24 cellular contexts compared by ENCODE assay signal in the genomic region with DNA sequence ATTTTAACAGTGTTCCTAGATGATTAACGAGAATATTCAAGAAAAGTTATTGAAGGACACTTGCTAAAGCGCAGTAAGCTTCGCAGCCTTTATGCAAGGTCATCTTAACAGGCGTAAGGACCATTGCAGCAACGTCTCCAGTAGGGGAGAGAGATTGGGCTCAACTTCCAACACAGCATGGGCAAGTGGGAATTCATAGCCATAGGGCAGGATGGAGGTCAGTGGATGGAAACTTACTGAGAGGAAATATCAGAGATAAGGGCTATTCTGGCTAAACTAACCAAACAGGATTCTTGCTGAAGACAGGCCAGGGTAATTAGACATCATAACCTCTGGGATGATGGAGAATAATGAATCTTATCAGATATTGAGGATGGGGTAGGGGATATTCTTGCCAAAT.
DNase-seq lines count a peak whose midpoint lies in the region; ATAC-seq, FAIRE-seq and TF ChIP-seq lines count a peak whose summit lies in the region.
"Had no signal": no experiment of that assay in that cellular context is flagged by ENCODE, and none has a peak within 500 bp of the region (broad histone marks: within the 10 kb centered on the region; RNA-seq: fewer than 3 reads in every experiment).

No MANE protein-coding gene starts in this region.

- H3K4me2 ChIP-seq in trophoblast cell (ENCODE audit: low read length) = no peak overlapping the region
- H3K4me2 ChIP-seq: GM23338 had no signal

- H2BK5ac ChIP-seq in trophoblast cell (ENCODE audit: low read depth, low read length, poor library complexity) = no peak overlapping the region

- H3K9ac ChIP-seq in trophoblast cell (ENCODE audit: low read length) = no peak overlapping the region

- TF ChIP-seq CTCF in bronchial epithelial cell (IDR thresholded peaks at IDR 0.05; ENCODE audit: insufficient read depth, low read length, severe bottlenecking) = no peak
- no peak for TF ChIP-seq CTCF in gastroesophageal sphincter (IDR thresholded peaks at IDR 0.05)
- TF ChIP-seq CTCF in testis (IDR thresholded peaks at IDR 0.05) = no peak

- no peak overlapping the region for H3K14ac ChIP-seq in trophoblast cell (ENCODE audit: low read length)

- H3K36me3 ChIP-seq in bronchial epithelial cell (ENCODE audit: control insufficient read depth, insufficient read depth, low read length) (no peaks in the 10 kb centered on the region), gastroesophageal sphincter (peaks cover 0 to 25% of the 10 kb centered on the region in 2 donors), trophoblast cell (ENCODE audit: control insufficient read depth in 1 of 2, insufficient read depth in 2 of 2, low read length in 2 of 2) (no peaks in the 10 kb centered on the region), testis (ENCODE audit: low read depth, missing control alignments) (no peaks in the 10 kb centered on the region)
- H3K36me3 ChIP-seq: BE2C had no signal

- no peaks in the 10 kb centered on the region for H3K27me3 ChIP-seq in bronchial epithelial cell (ENCODE audit: control insufficient read depth, insufficient read depth, low read length)
- H3K27me3 ChIP-seq in gastroesophageal sphincter = no peaks in the 10 kb centered on the region
- no peaks in the 10 kb centered on the region for H3K27me3 ChIP-seq in trophoblast cell (ENCODE audit: insufficient read depth, low read length)
- no peaks in the 10 kb centered on the region for H3K27me3 ChIP-seq in testis
- H3K27me3 ChIP-seq: BE2C had no signal

- no peak overlapping the region for H2AFZ ChIP-seq in trophoblast cell (ENCODE audit: insufficient read depth, low read length, poor library complexity)
- H2AFZ ChIP-seq: GM23338 had no signal

- H2BK12ac ChIP-seq in trophoblast cell (ENCODE audit: low read length) = no peak overlapping the region

- H3K4ac ChIP-seq in trophoblast cell (ENCODE audit: low read depth, low read length) = no peak overlapping the region

- no peak overlapping the region for H2AK5ac ChIP-seq in trophoblast cell (ENCODE audit: low read length)

- no peak overlapping the region for H4K91ac ChIP-seq in trophoblast cell (ENCODE audit: low read depth, low read length)

- peak; percentile 68 for FAIRE-seq in bronchial epithelial cell (lab: Jason Lieb, UNC)
- FAIRE-seq: A204.1, D721Med, GM12892, GM18507, H54, HTR-8/SVneo, K562 had no signal

- H2BK120ac ChIP-seq in trophoblast cell (ENCODE audit: insufficient read depth, low read length, poor library complexity) = no peak overlapping the region

- TF ChIP-seq POLR2A in gastroesophageal sphincter (IDR thresholded peaks at IDR 0.05) = no peak
- no peak for TF ChIP-seq POLR2A in testis (IDR thresholded peaks at IDR 0.05)

- no peak overlapping the region for H4K8ac ChIP-seq in trophoblast cell (ENCODE audit: low read depth, low read length)

- no peaks in the 10 kb centered on the region for H3K79me2 ChIP-seq in trophoblast cell (ENCODE audit: control insufficient read depth, insufficient read depth, low read length, poor library complexity)

- WGBS in gastroesophageal sphincter (ENCODE audit: low coverage in 1 of 2), 2 donors = 88 to 100% methylated on average over 1 to 5 of the region's 5 CpGs
- WGBS in trophoblast cell (ENCODE audit: extremely low coverage, insufficient coverage, insufficient read length) = no CpG with 5 or more reads among the region's 5 CpGs
- 78 to 86% methylated on average over 5 of the region's 5 CpGs for WGBS in testis, 2 donors

- no peak for ATAC-seq in gastroesophageal sphincter
- ATAC-seq in GM18517 (IDR thresholded peaks at IDR 0.05; ENCODE audit: unreplicated experiment) = no peak
- ATAC-seq: GM23338, K562 had no signal

- H3K27ac ChIP-seq in gastroesophageal sphincter (peak overlapping the region in 3 of 4 donors; percentile 9 to 74 (median 71)), trophoblast cell (ENCODE audit: low read depth, low read length) (no peak overlapping the region), testis (no peak overlapping the region)
- H3K27ac ChIP-seq: HL-60 had no signal

- TF ChIP-seq EP300 in gastroesophageal sphincter (IDR thresholded peaks at IDR 0.05) = no peak

- H3K23ac ChIP-seq in trophoblast cell (ENCODE audit: low read length) = no peak overlapping the region

- intact Hi-C loops in testis (cut with DNase I; ENCODE audit: low total_unique reads) = no loop called here

- peaks cover 4 to 44% (median 8%) of the 10 kb centered on the region in 3 donors for H3K4me1 ChIP-seq in gastroesophageal sphincter
- H3K4me1 ChIP-seq in trophoblast cell (ENCODE audit: control insufficient read depth in 1 of 2, insufficient read depth in 2 of 2, low read length in 2 of 2) = peaks cover 6 to 11% of the 10 kb centered on the region in 2 experiments
- H3K4me1 ChIP-seq in testis = no peaks in the 10 kb centered on the region
- H3K4me1 ChIP-seq: BE2C had no signal

- H4K12ac ChIP-seq in trophoblast cell (ENCODE audit: low read depth, low read length) = no peak overlapping the region

- no peaks in the 10 kb centered on the region for H3K9me3 ChIP-seq in gastroesophageal sphincter
- H3K9me3 ChIP-seq in trophoblast cell (ENCODE audit: insufficient read depth, low read depth, low read length) = no peaks in the 10 kb centered on the region
- no peaks in the 10 kb centered on the region for H3K9me3 ChIP-seq in testis
- H3K9me3 ChIP-seq: BE2C had no signal

- no peak overlapping the region for H3K4me3 ChIP-seq in bronchial epithelial cell (ENCODE audit: low read depth, low read length)
- no peak overlapping the region for H3K4me3 ChIP-seq in gastroesophageal sphincter
- H3K4me3 ChIP-seq in trophoblast cell (ENCODE audit: low read depth, low read length) = no peak overlapping the region
- no peak overlapping the region for H3K4me3 ChIP-seq in testis
- H3K4me3 ChIP-seq: GM23338, K562 had no signal

- peaks cover 4% of the 10 kb centered on the region for H3K79me1 ChIP-seq in trophoblast cell (ENCODE audit: low read length)

- no peak overlapping the region for H3K18ac ChIP-seq in trophoblast cell (ENCODE audit: low read length)

- DNase-seq in bronchial epithelial cell (ENCODE audit: low read depth) (no peak), trophoblast cell (peak; percentile 43 to 73), D341Med (ENCODE audit: low spot score) (no peak), testis (no peak)
- DNase-seq: ACHN; BE2C; C1 segment of cervical spinal cord; CD4-positive, CD25-positive, alpha-beta regulatory T cell; CD8-positive, alpha-beta memory T cell; COR-L47; GDM1; HCEC 1CT; IMR-90 had no signal

Comparison
In these comparisons a context has a peak if more than half of its experiments do, and no peak if none do; other contexts are left out.
1. DNase-seq: peak in trophoblast cell (2 of 2); none in bronchial epithelial cell (single experiment), D341Med (single experiment) and testis (single experiment).
2. H3K27ac ChIP-seq: peak in gastroesophageal sphincter (3 of 4); none in trophoblast cell (single experiment) and testis (0 of 2).